1 cellular context compared by ENCODE assay signal in the genomic region with DNA sequence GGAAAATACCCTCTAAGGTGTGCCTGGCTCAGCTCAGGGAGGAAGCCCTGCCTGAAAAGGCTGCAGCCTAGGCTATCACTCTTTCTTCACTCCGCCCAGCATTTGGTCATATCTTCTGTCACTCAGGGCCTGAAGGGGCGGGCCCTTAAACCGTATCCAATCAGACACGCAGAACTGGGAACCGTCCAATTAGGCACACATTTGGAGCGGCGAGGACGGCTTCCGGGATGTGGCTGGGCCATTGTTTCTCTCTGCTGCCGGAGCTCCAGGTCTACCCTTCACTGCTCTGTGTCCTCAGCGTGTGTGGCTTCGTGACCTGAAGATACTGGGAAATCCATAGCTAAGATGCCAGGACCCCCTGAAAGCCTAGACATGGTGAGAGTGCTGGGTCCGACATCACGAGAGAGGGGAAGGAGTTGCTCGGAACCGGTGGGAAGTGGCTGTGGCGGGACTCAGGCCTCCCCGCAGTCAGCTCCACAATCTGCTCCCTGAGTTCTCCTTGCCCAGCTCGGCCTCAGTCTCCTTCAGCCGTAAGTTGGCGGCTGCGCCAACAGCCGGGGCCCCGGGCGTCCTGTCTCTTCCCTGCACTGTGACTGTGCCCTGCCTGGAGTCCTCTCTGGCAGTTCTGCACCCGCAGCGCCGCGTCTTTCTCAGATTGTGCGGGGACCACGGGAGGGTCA.
TF ChIP-seq lines count a peak whose summit lies in the region.

Gene ZNF493 (plus strand): TSS at position 241 of the 680 bp plus-strand sequence. CDS start 105 bp downstream, at position 346.

TF ChIP-seq in HepG2, 621 proteins besides CTCF, POLR2A, EP300 and RAD21 (continued from another document and continues in another):
- no peak for TF ChIP-seq ZBTB40 (IDR thresholded peaks at IDR 0.05)
- TF ChIP-seq ZBTB40 (CRISPR knock-in tag; IDR thresholded peaks at IDR 0.05), result 0 out of 2 replicates have a peak, but pooled peaks have one; percentile 40
- TF ChIP-seq ZNF343 (CRISPR knock-in tag; IDR thresholded peaks at IDR 0.05), result 0 out of 2 replicates have a peak, but pooled peaks have one; percentile 39
- TF ChIP-seq ZBTB49 (CRISPR knock-in tag; IDR thresholded peaks at IDR 0.05; ENCODE audit: borderline replicate concordance), result no peak
- no peak for TF ChIP-seq AHDC1 (CRISPR knock-in tag; IDR thresholded peaks at IDR 0.05; ENCODE audit: borderline replicate concordance)
- TF ChIP-seq THAP8 (CRISPR knock-in tag; IDR thresholded peaks at IDR 0.05; ENCODE audit: borderline replicate concordance), result no peak
- TF ChIP-seq MNT (IDR thresholded peaks at IDR 0.05), result no peak
- peak; percentile 66; the same call in 1 of the 2 replicates for TF ChIP-seq ZNF230 (CRISPR knock-in tag; IDR thresholded peaks at IDR 0.05)
- TF ChIP-seq MEIS2 (CRISPR knock-in tag; IDR thresholded peaks at IDR 0.05), result no peak
- 0 out of 2 replicates have a peak, but pooled peaks have one; percentile 34 for TF ChIP-seq ESRRA (CRISPR knock-in tag; IDR thresholded peaks at IDR 0.05; ENCODE audit: low read depth)
- TF ChIP-seq FIP1L1 (IDR thresholded peaks at IDR 0.05; ENCODE audit: borderline replicate concordance, insufficient read depth, low read depth, low read length), result no peak
- TF ChIP-seq PTBP1 (IDR thresholded peaks at IDR 0.05; ENCODE audit: low read depth, low read length, poor library complexity, severe bottlenecking), result no peak
- no peak for TF ChIP-seq AGO1 (IDR thresholded peaks at IDR 0.05; ENCODE audit: low read depth, low read length, poor library complexity, severe bottlenecking)
- TF ChIP-seq RARG (CRISPR knock-in tag; IDR thresholded peaks at IDR 0.05; ENCODE audit: low read depth), result no peak
- peak; percentile 55; the same call in 1 of the 2 replicates for TF ChIP-seq TARDBP (CRISPR knock-in tag; IDR thresholded peaks at IDR 0.05)
- no peak for TF ChIP-seq TEAD2 (CRISPR knock-in tag; IDR thresholded peaks at IDR 0.05)
- TF ChIP-seq MZF1 (CRISPR knock-in tag; IDR thresholded peaks at IDR 0.05; ENCODE audit: borderline replicate concordance), result no peak
- peak; percentile 48; the same call in 1 of the 2 replicates for TF ChIP-seq BORCS8-MEF2B (CRISPR knock-in tag; IDR thresholded peaks at IDR 0.05)
- TF ChIP-seq ZBTB38 (CRISPR knock-in tag; IDR thresholded peaks at IDR 0.05), result 0 out of 2 replicates have a peak, but pooled peaks have one; percentile 32
- no peak for TF ChIP-seq ZNF20 (CRISPR knock-in tag; IDR thresholded peaks at IDR 0.05)
- TF ChIP-seq ZNF280D (CRISPR knock-in tag; IDR thresholded peaks at IDR 0.05), result 0 out of 2 replicates have a peak, but pooled peaks have one; percentile 38
- no peak for TF ChIP-seq ZNF660 (CRISPR knock-in tag; IDR thresholded peaks at IDR 0.05; ENCODE audit: borderline replicate concordance, low read depth)
- no peak for TF ChIP-seq ZNF558 (CRISPR knock-in tag; IDR thresholded peaks at IDR 0.05; ENCODE audit: borderline replicate concordance)
- peak; percentile 96 for TF ChIP-seq ZMYM4 (CRISPR knock-in tag; IDR thresholded peaks at IDR 0.05)
- TF ChIP-seq KAT2B (IDR thresholded peaks at IDR 0.05; ENCODE audit: borderline replicate concordance, low read depth, low read length), result no peak
- TF ChIP-seq PITX1 (CRISPR knock-in tag; IDR thresholded peaks at IDR 0.05), result no peak
- TF ChIP-seq SKI (IDR thresholded peaks at IDR 0.05; ENCODE audit: partially characterized antibody), result no peak
- TF ChIP-seq ZNF234 (CRISPR knock-in tag; conservative IDR thresholded peaks at IDR 0.05), result no peak
- no peak for TF ChIP-seq ZNF749 (CRISPR knock-in tag; IDR thresholded peaks at IDR 0.05; ENCODE audit: borderline replicate concordance)
- TF ChIP-seq ZSCAN21 (CRISPR knock-in tag; IDR thresholded peaks at IDR 0.05; ENCODE audit: borderline replicate concordance), result no peak
